In the genomic region with DNA sequence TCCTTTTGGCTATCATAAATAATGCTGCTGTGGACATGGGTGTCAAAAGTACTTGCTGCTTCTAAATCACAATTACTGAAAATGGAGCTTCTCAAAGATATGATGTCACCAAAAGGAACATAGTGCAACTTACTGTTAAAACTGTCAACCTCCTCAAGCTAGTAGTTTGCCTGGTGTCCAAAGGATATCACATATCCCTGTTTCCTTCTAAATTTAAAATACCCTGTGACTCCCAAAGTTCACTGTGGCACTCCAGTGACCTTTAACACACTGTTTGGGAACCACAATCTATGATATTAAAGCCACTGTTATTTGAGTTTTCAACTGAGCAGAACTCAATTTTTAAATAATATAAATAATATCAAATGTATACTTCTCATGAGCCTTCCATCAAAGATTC, we compare ENCODE assay signal across 29 cellular contexts.
"Had no signal": no experiment of that assay in that cellular context is flagged by ENCODE, and none has a peak within 500 bp of the region (broad histone marks: within the 10 kb centered on the region; RNA-seq: fewer than 3 reads in every experiment).

No MANE protein-coding gene starts in this region.

- H3K27ac ChIP-seq: stomach, suprapubic skin, testis, thoracic aorta, thyroid gland, tibial artery, tibial nerve, transverse colon, upper lobe of left lung, upper lobe of right lung, uterus, vagina had no signal

- H3K27me3 Mint-ChIP-seq: stimulated activated naive CD8-positive, alpha-beta T cell treated with anti-CD3 and anti-CD28 coated beads, Interleukin-15, amount 100 ng/mL, for 72 hours; type B pancreatic cell had no signal

- H3K9me3 Mint-ChIP-seq: stimulated activated effector memory CD8-positive, alpha-beta T cell treated with anti-CD3 and anti-CD28 coated beads, Interleukin-12 subunit alpha, Interleukin-12 subunit beta, amount 100 ng/mL, for 72 hours; stimulated activated memory B cell treated with anti-CD40 and anti-IgM and Interleukin-4, amounts not matched to agents 10 μg/mL and 1 μg/mL and 100 μg/mL, for 72 hours; stimulated activated naive B cell treated with anti-CD40 and anti-IgM and Interleukin-4, amounts not matched to agents 10 μg/mL and 1 μg/mL and 100 μg/mL, for 72 hours; stimulated activated naive CD8-positive, alpha-beta T cell treated with anti-CD3 and anti-CD28 coated beads, Interleukin-15, amount 100 ng/mL, for 72 hours; stimulated activated naive CD8-positive, alpha-beta T cell treated with anti-CD3 and anti-CD28 coated beads, Interleukin-15, Interleukin-2, amounts not matched to agents 100 ng/mL and 50 ng/mL, for 24 hours; type B pancreatic cell had no signal

- H3K36me3 ChIP-seq: suprapubic skin, thyroid gland, tibial artery, transverse colon, upper lobe of left lung, upper lobe of right lung, uterus, vagina had no signal

- H3K4me1 ChIP-seq: suprapubic skin, testis, tibial nerve, upper lobe of left lung, upper lobe of right lung, uterus, vagina had no signal

- H3K4me3 Mint-ChIP-seq: stimulated activated effector memory CD8-positive, alpha-beta T cell treated with anti-CD3 and anti-CD28 coated beads, Interleukin-12 subunit alpha, Interleukin-12 subunit beta, amount 100 ng/mL, for 72 hours; stimulated activated memory B cell treated with anti-CD40 and anti-IgM and Interleukin-4, amounts not matched to agents 10 μg/mL and 1 μg/mL and 100 μg/mL, for 72 hours; stimulated activated naive B cell treated with anti-CD40 and anti-IgM and Interleukin-4, amounts not matched to agents 10 μg/mL and 1 μg/mL and 100 μg/mL, for 72 hours; stimulated activated naive CD8-positive, alpha-beta T cell treated with anti-CD3 and anti-CD28 coated beads, Interleukin-15, amount 100 ng/mL, for 72 hours; stimulated activated naive CD8-positive, alpha-beta T cell treated with anti-CD3 and anti-CD28 coated beads, Interleukin-15, Interleukin-2, amounts not matched to agents 100 ng/mL and 50 ng/mL, for 24 hours; type B pancreatic cell had no signal

- H3K36me3 Mint-ChIP-seq: stimulated activated effector memory CD8-positive, alpha-beta T cell treated with anti-CD3 and anti-CD28 coated beads, Interleukin-12 subunit alpha, Interleukin-12 subunit beta, amount 100 ng/mL, for 72 hours; stimulated activated memory B cell treated with anti-CD40 and anti-IgM and Interleukin-4, amounts not matched to agents 10 μg/mL and 1 μg/mL and 100 μg/mL, for 72 hours; stimulated activated naive B cell treated with anti-CD40 and anti-IgM and Interleukin-4, amounts not matched to agents 10 μg/mL and 1 μg/mL and 100 μg/mL, for 72 hours had no signal

- H3K9me3 ChIP-seq: stomach, suprapubic skin, testis, thoracic aorta, thyroid gland, tibial artery, tibial nerve, transverse colon, upper lobe of left lung, upper lobe of right lung, uterus, vagina had no signal

- H3K4me3 ChIP-seq: stomach, suprapubic skin, testis, thoracic aorta, thyroid gland, tibial artery, tibial nerve, transverse colon, upper lobe of left lung, upper lobe of right lung, uterus, vagina had no signal

- FAIRE-seq: urothelium cell line had no signal

- H3K27me3 ChIP-seq: stomach, suprapubic skin, testis, thyroid gland, tibial artery, tibial nerve, transverse colon, upper lobe of left lung, upper lobe of right lung, uterus, vagina had no signal

- H3K27ac Mint-ChIP-seq: stimulated activated effector memory CD8-positive, alpha-beta T cell treated with anti-CD3 and anti-CD28 coated beads, Interleukin-12 subunit alpha, Interleukin-12 subunit beta, amount 100 ng/mL, for 72 hours; stimulated activated memory B cell treated with anti-CD40 and anti-IgM and Interleukin-4, amounts not matched to agents 10 μg/mL and 1 μg/mL and 100 μg/mL, for 72 hours; stimulated activated naive B cell treated with anti-CD40 and anti-IgM and Interleukin-4, amounts not matched to agents 10 μg/mL and 1 μg/mL and 100 μg/mL, for 72 hours; stimulated activated naive CD8-positive, alpha-beta T cell treated with anti-CD3 and anti-CD28 coated beads, Interleukin-15, Interleukin-2, amounts not matched to agents 100 ng/mL and 50 ng/mL, for 24 hours; type B pancreatic cell had no signal

- H3K4me1 Mint-ChIP-seq: stimulated activated effector memory CD8-positive, alpha-beta T cell treated with anti-CD3 and anti-CD28 coated beads, Interleukin-12 subunit alpha, Interleukin-12 subunit beta, amount 100 ng/mL, for 72 hours; stimulated activated memory B cell treated with anti-CD40 and anti-IgM and Interleukin-4, amounts not matched to agents 10 μg/mL and 1 μg/mL and 100 μg/mL, for 72 hours; stimulated activated naive B cell treated with anti-CD40 and anti-IgM and Interleukin-4, amounts not matched to agents 10 μg/mL and 1 μg/mL and 100 μg/mL, for 72 hours; stimulated activated naive CD8-positive, alpha-beta T cell treated with anti-CD3 and anti-CD28 coated beads, Interleukin-15, amount 100 ng/mL, for 72 hours had no signal

- DNase-seq: stimulated activated CD4-positive, alpha-beta T cell treated with anti-CD3 and anti-CD28 coated beads, Interleukin-2, amount 100 ng/mL, for 48 hours; stimulated activated CD4-positive, alpha-beta T cell treated with anti-CD3 and anti-CD28 coated beads, Interleukin-4, amount 100 ng/mL, for 1 hour; stimulated activated CD4-positive, alpha-beta T cell treated with anti-CD3 and anti-CD28 coated beads, Interleukin-4, amount 100 ng/mL, for 24 hours; stimulated activated CD4-positive, alpha-beta T cell treated with anti-CD3 and anti-CD28 coated beads, Interleukin-4, amount 100 ng/mL, for 4 hours; stimulated activated CD8-positive, alpha-beta memory T cell treated with anti-CD3 and anti-CD28 coated beads, Interleukin-4, amount 100 ng/mL, for 48 hours; stimulated activated naive B cell treated with anti-CD40 and anti-IgM and Interleukin-4, amounts not matched to agents 10 μg/mL and 1 μg/mL and 100 μg/mL, for 72 hours; stimulated activated naive CD4-positive, alpha-beta T cell; stimulated activated naive CD4-positive, alpha-beta T cell treated with Interleukin-2 at 50 U/mL for 16 hours; stimulated activated naive CD8-positive, alpha-beta T cell treated with anti-CD3 and anti-CD28 coated beads, Interleukin-15, amount 100 ng/mL, for 72 hours; stimulated activated naive CD8-positive, alpha-beta T cell treated with anti-CD3 and anti-CD28 coated beads, Interleukin-15, Interleukin-2, amounts not matched to agents 100 U/mL and 50 U/mL, for 24 hours; stomach; substantia nigra; testis; thyroid gland; tibial artery; transverse colon; trophoblast cell; upper lobe of left lung; upper lobe of right lung; uterus had no signal
